Comparison of ENCODE assay signal across 1 cellular context in the genomic region with DNA sequence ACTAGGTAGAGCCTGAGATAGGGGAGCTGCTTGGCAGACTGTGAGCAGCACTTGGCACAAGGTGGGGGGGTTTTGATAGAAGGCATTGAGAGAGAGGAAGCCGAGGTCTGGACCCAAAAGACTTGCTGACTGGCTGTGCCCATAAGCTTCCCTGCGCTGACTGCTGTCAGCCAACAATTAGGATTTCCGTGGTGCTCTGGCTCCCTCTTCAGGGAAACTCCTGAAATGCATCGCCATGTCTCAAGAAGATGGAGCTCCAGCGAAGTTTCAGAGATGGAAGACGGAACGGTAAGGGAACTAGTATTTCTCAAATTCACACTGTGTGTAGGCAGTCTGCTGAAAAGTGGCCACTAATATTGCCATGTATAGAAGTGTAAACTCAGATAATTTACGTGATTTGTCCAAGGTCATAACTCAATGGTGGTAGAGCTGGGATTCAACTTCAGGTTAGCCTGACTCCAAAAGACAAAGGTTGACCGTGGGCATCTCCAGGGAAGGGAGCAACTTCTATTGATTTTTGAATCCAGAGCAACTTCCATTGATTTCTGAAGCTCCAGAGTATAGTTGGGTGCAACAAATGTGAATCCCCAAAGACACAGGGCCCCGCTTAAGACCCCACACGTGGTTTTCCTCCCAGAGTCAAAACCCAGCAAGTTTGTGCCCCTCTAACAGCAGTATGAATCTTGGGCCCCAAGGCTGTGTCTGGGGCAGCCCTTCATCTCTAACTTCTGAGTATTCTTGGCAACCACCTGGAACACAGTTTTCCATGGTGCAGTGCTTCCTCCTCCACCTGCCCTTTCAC.
TF ChIP-seq lines count a peak whose summit lies in the region.

No MANE protein-coding gene starts in this region.

TF ChIP-seq in SK-N-SH treated with all-trans-retinoic acid at 6 μM for 48 hours, 23 proteins besides CTCF, POLR2A, EP300 and RAD21 (continued from another document):
- TF ChIP-seq, protein P1, sequence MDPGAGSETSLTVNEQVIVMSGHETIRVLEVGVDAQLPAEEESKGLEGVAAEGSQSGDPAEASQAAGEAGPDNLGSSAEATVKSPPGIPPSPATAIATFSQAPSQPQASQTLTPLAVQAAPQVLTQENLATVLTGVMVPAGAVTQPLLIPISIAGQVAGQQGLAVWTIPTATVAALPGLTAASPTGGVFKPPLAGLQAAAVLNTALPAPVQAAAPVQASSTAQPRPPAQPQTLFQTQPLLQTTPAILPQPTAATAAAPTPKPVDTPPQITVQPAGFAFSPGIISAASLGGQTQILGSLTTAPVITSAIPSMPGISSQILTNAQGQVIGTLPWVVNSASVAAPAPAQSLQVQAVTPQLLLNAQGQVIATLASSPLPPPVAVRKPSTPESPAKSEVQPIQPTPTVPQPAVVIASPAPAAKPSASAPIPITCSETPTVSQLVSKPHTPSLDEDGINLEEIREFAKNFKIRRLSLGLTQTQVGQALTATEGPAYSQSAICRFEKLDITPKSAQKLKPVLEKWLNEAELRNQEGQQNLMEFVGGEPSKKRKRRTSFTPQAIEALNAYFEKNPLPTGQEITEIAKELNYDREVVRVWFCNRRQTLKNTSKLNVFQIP (CRISPR knock-in tag; IDR thresholded peaks at IDR 0.05; ENCODE audit: borderline replicate concordance, low read depth), result no peak
- TF ChIP-seq ZNF8 (CRISPR knock-in tag; IDR thresholded peaks at IDR 0.05) (no peak), ZFP3 (CRISPR knock-in tag; IDR thresholded peaks at IDR 0.05) (no peak), BACH2 (CRISPR knock-in tag; IDR thresholded peaks at IDR 0.05; ENCODE audit: borderline replicate concordance) (no peak), ESRRG (CRISPR knock-in tag; IDR thresholded peaks at IDR 0.05) (no peak), SNAI2 (CRISPR knock-in tag; IDR thresholded peaks at IDR 0.05) (no peak), TSHZ2 (CRISPR knock-in tag; IDR thresholded peaks at IDR 0.05) (no peak), ZNF565 (CRISPR knock-in tag; conservative IDR thresholded peaks at IDR 0.05; ENCODE audit: low read depth) (no peak), RARB (CRISPR knock-in tag; IDR thresholded peaks at IDR 0.05) (no peak)
TF ChIP-seq in SK-N-SH treated with all-trans-retinoic acid at 6 μM for 48 hours: peak in this region for 0.
